Comparison of ENCODE assay signal across 1 cellular context in the genomic region with DNA sequence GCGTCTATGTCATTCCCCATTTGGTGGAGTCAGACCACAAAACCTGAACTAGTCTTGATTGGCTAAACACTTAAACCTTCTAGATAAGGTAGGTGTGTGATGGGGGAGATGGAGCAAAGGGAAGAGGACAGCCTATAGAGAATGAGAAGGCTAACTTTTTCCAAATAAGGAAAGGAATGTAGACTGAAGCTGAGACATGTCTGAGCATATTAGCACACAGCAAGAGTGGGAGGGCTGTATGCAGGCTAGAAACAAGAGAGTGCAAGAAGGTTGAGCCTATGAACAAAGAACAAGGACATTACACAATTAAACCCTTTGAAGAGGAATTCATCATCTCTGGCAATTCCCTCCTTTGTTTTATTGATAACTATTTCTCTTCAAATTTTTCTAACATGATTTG.
A peak's percentile ranks its signal among the peaks of the same experiment; 100 is the strongest.
TF ChIP-seq lines count a peak whose summit lies in the region.

No MANE protein-coding gene starts in this region.

TF ChIP-seq in H1, 55 proteins besides CTCF, POLR2A, EP300 and RAD21:
- TF ChIP-seq YY1 (IDR thresholded peaks at IDR 0.05; ENCODE audit: low read depth, low read length) (no peak), SRF (IDR thresholded peaks at IDR 0.05; ENCODE audit: low read depth, low read length) (peak; percentile 93), SP1 (IDR thresholded peaks at IDR 0.05; ENCODE audit: low read depth, low read length) (0 out of 2 replicates have a peak, but pooled peaks have one; percentile 25)
TF ChIP-seq in H1: peak in this region for 2.
